In the genomic region with DNA sequence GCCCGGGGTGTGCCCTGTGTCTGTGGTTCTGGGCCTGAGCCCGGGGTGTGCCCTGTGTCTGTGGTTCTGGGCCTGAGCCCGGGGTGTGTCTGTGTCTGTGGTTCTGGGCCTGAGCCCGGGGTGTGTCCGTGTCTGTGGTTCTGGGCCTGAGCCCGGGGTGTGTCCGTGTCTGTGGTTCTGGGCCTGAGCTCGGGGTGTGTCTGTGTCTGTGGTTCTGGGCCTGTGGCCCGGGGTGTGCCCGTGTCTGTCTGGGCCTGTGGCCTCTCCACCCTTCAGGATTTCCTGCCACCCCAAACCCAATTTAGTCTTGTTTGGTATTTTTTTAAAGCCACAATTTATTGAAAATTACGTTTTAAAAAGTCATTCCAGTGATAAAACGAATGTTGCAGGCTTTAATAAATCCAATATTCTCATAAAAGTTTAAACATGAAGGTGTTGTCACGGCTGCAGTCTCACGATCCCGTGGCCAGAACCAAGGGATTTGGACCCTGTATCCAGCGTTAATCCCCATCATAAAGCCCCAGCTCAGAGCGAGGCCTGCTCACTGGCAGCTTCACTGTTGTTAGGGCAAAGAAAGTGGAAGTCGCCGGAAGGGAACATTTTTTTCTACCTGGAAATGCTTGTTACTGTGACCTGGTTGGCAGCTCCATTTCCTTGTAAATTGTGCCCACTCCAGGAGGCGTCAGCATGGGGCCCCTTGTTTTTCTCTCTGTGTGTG, we compare ENCODE assay signal across 13 cellular contexts.
DNase-seq lines count a peak whose midpoint lies in the region; ATAC-seq and TF ChIP-seq lines count a peak whose summit lies in the region.
"Had no signal": no experiment of that assay in that cellular context is flagged by ENCODE, and none has a peak within 500 bp of the region (broad histone marks: within the 10 kb centered on the region; RNA-seq: fewer than 3 reads in every experiment).

No MANE protein-coding gene starts in this region.

- ATAC-seq in psoas muscle (peak in 1 of 4 donors; percentile 19), GM21723 (IDR thresholded peaks at IDR 0.05; ENCODE audit: unreplicated experiment) (no peak), left lobe of liver (no peak)
- ATAC-seq: left ventricle myocardium superior had no signal

- in situ Hi-C loops in GM23248 (cut with MboI), result no loop called here

- no peak for TF ChIP-seq POLR2A in esophagus squamous epithelium (IDR thresholded peaks at IDR 0.05)

- peak overlapping the region; percentile 86 for H3K27ac ChIP-seq in HUES48 (ENCODE audit: low read depth, low read length)
- H3K27ac ChIP-seq in esophagus squamous epithelium, result peak overlapping the region; percentile 12 to 67 (median 45)
- peak overlapping the region; percentile 30 for H3K27ac ChIP-seq in psoas muscle
- no peak overlapping the region for H3K27ac ChIP-seq in GM23248
- H3K27ac ChIP-seq: SJSA1 had no signal

- peaks cover 20% of the 10 kb centered on the region for H3F3A ChIP-seq in GM23248 (ENCODE audit: insufficient read depth)

- H3K4me2 ChIP-seq in GM23248 (ENCODE audit: unreplicated experiment), result no peak overlapping the region

- H3K9ac ChIP-seq in HUES48 (ENCODE audit: low read depth, low read length) (no peak overlapping the region; the same call in 1 of the 2 replicates), GM23248 (no peak overlapping the region)

- H3K27me3 ChIP-seq in HUES48 (ENCODE audit: control insufficient read depth, insufficient read depth, low read length) (no peaks in the 10 kb centered on the region), esophagus squamous epithelium (no peaks in the 10 kb centered on the region), psoas muscle (ENCODE audit: insufficient read depth in 3 of 3, low read length in 2 of 3) (no peaks in the 10 kb centered on the region), GM23248 (replicated peaks; ENCODE audit: insufficient read depth) (no peaks in the 10 kb centered on the region)
- H3K27me3 ChIP-seq: SJSA1 had no signal

- 45 to 51% methylated on average over 10 to 15 of the region's 20 CpGs for WGBS in esophagus squamous epithelium, 2 donors
- WGBS in psoas muscle, 3 donors, result 63 to 80% (median 76%) methylated on average over 20 of the region's 20 CpGs
- WGBS in GM23248 (ENCODE audit: low coverage in 1 of 2, low lambda C conversion rate in 2 of 2, missing lambda C conversion rate in 2 of 2), 2 experiments, result 76 to 87% methylated on average over 13 to 20 of the region's 20 CpGs

- H3K9me3 ChIP-seq in HUES48 (ENCODE audit: control insufficient read depth, insufficient read depth, low read length), result no peaks in the 10 kb centered on the region
- no peaks in the 10 kb centered on the region for H3K9me3 ChIP-seq in esophagus squamous epithelium
- H3K9me3 ChIP-seq in psoas muscle, result no peaks in the 10 kb centered on the region
- H3K9me3 ChIP-seq in GM23248 (ENCODE audit: low read depth), result no peaks in the 10 kb centered on the region
- H3K9me3 ChIP-seq: SJSA1 had no signal

- H3K36me3 ChIP-seq in HUES48 (ENCODE audit: control insufficient read depth, insufficient read depth, low read length) (peaks cover 48% of the 10 kb centered on the region), esophagus squamous epithelium (peaks cover 0 to 63% (median 2%) of the 10 kb centered on the region in 3 donors), psoas muscle (ENCODE audit: insufficient read depth in 1 of 2, low read depth in 1 of 2) (peaks cover 0 to 19% of the 10 kb centered on the region in 2 donors), GM23248 (ENCODE audit: low read depth) (peaks cover 6% of the 10 kb centered on the region; the same call in 1 of the 2 replicates)

- DNase-seq in activated T-helper 1 cell treated with Interleukin-2 at 50 U/mL for 16 hours (ENCODE audit: low read depth), result peak; percentile 30
- DNase-seq in esophagus squamous epithelium (lab: John Stamatoyannopoulos, UW), result no peak
- DNase-seq in psoas muscle, result no peak
- no peak for DNase-seq in left lobe of liver (ENCODE audit: low spot score)
- DNase-seq in GM23248, result no peak
- DNase-seq in stimulated activated CD4-positive, alpha-beta T cell treated with anti-CD3 and anti-CD28 coated beads, Interleukin-2, amount 100 ng/mL, for 24 hours, result no peak
- DNase-seq: activated CD4-positive, alpha-beta T cell treated with anti-CD3 and anti-CD28 coated beads for 1 hour; left ventricle myocardium superior; NCI-H1105; NCI-H526 had no signal

- no peak for TF ChIP-seq CTCF in esophagus squamous epithelium (IDR thresholded peaks at IDR 0.05)
- TF ChIP-seq CTCF in psoas muscle (IDR thresholded peaks at IDR 0.05), result no peak

- H3K4me3 ChIP-seq in HUES48 (ENCODE audit: low read depth, low read length) (no peak overlapping the region), esophagus squamous epithelium (no peak overlapping the region), psoas muscle (no peak overlapping the region), GM23248 (no peak overlapping the region)
- H3K4me3 ChIP-seq: SJSA1 had no signal

- H4K20me1 ChIP-seq in GM23248 (ENCODE audit: insufficient read depth), result no peaks in the 10 kb centered on the region

- H2AFZ ChIP-seq in GM23248, result no peak overlapping the region

- intact Hi-C loops in esophagus squamous epithelium (cut with DNase I) (no loop called here), psoas muscle (cut with DNase I) (no loop called here)

- H3K4me1 ChIP-seq in HUES48 (ENCODE audit: control insufficient read depth, insufficient read depth, low read length) (peaks cover 14% of the 10 kb centered on the region), esophagus squamous epithelium (peaks cover 11 to 30% (median 16%) of the 10 kb centered on the region in 3 donors), psoas muscle (peaks cover 14% of the 10 kb centered on the region), GM23248 (ENCODE audit: insufficient read depth) (peaks cover 6% of the 10 kb centered on the region)
- H3K4me1 ChIP-seq: SJSA1 had no signal

- no peaks in the 10 kb centered on the region for H3K9me2 ChIP-seq in GM23248 (ENCODE audit: insufficient read depth)

- peaks cover 67% of the 10 kb centered on the region for H3K79me2 ChIP-seq in GM23248 (ENCODE audit: insufficient read depth)
